2 cellular contexts compared by ENCODE assay signal in the genomic region with DNA sequence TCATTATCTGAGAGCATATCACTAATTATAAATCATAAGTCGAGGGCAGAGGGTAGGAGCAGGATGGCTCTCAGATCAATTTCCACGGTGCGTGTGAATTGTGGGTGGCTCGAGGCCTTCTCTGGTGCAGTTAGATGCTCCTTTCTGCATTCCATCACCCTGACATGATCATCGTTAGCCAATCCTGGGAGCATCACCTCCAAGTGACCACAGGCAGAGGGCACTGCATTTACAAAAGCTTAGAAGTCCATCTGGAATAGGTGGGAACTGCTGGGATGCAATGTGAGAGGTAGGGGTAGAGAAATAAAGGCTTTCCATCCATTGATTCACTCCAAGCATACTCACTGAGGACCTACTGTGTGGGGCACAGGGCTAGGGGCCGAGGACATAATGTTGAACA.
TF ChIP-seq lines count a peak whose summit lies in the region.

No MANE protein-coding gene starts in this region.

TF ChIP-seq in H1, 55 proteins besides CTCF, POLR2A, EP300 and RAD21:
- TF ChIP-seq TCF12 (IDR thresholded peaks at IDR 0.05; ENCODE audit: low read depth, low read length), result no peak
- no peak for TF ChIP-seq SRF (IDR thresholded peaks at IDR 0.05; ENCODE audit: low read depth, low read length)
- TF ChIP-seq RBBP5 (IDR thresholded peaks at IDR 0.05; ENCODE audit: borderline replicate concordance, low read depth, low read length), result no peak
- TF ChIP-seq FOSL1 (IDR thresholded peaks at IDR 0.05; ENCODE audit: insufficient read depth, low read depth, low read length), result no peak
- TF ChIP-seq TAF1 (IDR thresholded peaks at IDR 0.05; ENCODE audit: low read depth, low read length), result no peak
- no peak for TF ChIP-seq SP4 (IDR thresholded peaks at IDR 0.05; ENCODE audit: low read length)
- TF ChIP-seq RFX5 (IDR thresholded peaks at IDR 0.05; ENCODE audit: borderline replicate concordance, low read depth, low read length), result no peak

TF ChIP-seq in HepG2, 621 proteins besides CTCF, POLR2A, EP300 and RAD21:
- TF ChIP-seq STAG1 (CRISPR knock-in tag; IDR thresholded peaks at IDR 0.05) (peak; percentile 56), MIXL1 (CRISPR knock-in tag; IDR thresholded peaks at IDR 0.05) (no peak), ZNF468 (CRISPR knock-in tag; IDR thresholded peaks at IDR 0.05) (no peak), IKZF5 (CRISPR knock-in tag; IDR thresholded peaks at IDR 0.05) (no peak), SMC3 (IDR thresholded peaks at IDR 0.05; ENCODE audit: low read length) (peak; percentile 59; the same call in 1 of the 2 replicates), ZNF274 (CRISPR knock-in tag; IDR thresholded peaks at IDR 0.05) (no peak), ZNF446 (CRISPR knock-in tag; IDR thresholded peaks at IDR 0.05) (no peak), LBX2 (CRISPR knock-in tag; IDR thresholded peaks at IDR 0.05; ENCODE audit: borderline replicate concordance) (no peak), RXRA (CRISPR knock-in tag; IDR thresholded peaks at IDR 0.05) (no peak), ZBTB33 (CRISPR knock-in tag; IDR thresholded peaks at IDR 0.05) (no peak)
- TF ChIP-seq, protein P1, sequence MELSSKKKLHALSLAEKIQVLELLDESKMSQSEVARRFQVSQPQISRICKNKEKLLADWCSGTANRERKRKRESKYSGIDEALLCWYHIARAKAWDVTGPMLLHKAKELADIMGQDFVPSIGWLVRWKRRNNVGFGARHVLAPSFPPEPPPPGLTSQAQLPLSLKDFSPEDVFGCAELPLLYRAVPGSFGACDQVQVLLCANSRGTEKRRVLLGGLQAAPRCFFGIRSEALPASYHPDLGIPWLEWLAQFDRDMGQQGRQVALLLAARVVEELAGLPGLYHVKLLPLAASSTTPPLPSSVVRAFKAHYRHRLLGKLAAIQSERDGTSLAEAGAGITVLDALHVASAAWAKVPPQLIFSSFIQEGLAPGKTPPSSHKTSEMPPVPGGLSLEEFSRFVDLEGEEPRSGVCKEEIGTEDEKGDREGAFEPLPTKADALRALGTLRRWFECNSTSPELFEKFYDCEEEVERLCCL (CRISPR knock-in tag; IDR thresholded peaks at IDR 0.05; ENCODE audit: borderline replicate concordance), result no peak
- TF ChIP-seq, protein P2, sequence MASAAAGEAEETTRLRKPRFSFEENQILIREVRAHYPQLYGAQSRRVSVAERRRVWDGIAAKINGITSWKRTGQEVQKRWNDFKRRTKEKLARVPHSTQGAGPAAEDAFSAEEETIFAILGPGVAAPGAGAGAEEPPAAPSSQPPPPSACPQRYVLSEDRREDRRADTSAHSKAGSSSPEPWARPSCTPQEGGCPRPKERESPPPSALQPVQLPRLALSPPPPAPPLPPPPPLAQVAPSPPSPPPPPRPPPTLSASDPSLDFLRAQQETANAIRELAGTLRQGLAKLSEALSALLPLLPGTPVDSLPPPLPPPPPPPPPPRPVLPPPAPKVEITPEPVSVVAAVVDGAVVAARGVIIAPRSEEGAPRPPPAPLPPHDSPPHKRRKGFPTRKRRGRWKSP (CRISPR knock-in tag; IDR thresholded peaks at IDR 0.05), result no peak
TF ChIP-seq in HepG2: peak in this region for 2.
